Comparison of ENCODE assay signal across 12 cellular contexts in the genomic region with DNA sequence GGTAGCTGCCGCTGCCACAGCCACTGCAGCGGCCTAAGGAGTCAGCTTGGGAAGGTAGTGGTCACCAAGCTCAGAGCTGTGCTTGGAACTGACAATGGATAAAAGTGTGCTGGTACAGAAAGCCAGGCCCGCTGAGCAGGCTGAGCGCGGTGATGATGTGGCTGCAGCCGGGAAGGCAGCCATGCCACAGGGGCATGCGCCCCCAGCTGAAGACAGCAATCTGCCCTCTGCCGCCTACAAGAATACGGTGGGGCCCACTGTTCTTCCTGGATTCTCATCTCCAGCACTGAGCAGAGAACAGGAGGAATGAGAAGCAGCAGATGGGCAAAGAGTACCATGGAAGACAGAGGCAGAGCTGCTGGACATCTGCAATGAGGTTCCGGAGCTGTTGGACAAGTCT. TPM values are rescaled to one million over a fixed set of nuclear protein-coding genes. Genes with fewer than 3 reads are reported as not detected.
A peak's percentile ranks its signal among the peaks of the same experiment; 100 is the strongest.
DNase-seq lines count a peak whose midpoint lies in the region; ATAC-seq and TF ChIP-seq lines count a peak whose summit lies in the region.
"Had no signal": no experiment of that assay in that cellular context is flagged by ENCODE, and none has a peak within 500 bp of the region (broad histone marks: within the 10 kb centered on the region; RNA-seq: fewer than 3 reads in every experiment).

No MANE protein-coding gene starts in this region.

- H3K27ac Mint-ChIP-seq in endothelial cell (ENCODE audit: unreplicated experiment), result no peak overlapping the region

- no peak overlapping the region for H3K4me3 Mint-ChIP-seq in endothelial cell (ENCODE audit: unreplicated experiment)

- TF ChIP-seq EP300 in esophagus muscularis mucosa (IDR thresholded peaks at IDR 0.05), result no peak

- TF ChIP-seq POLR2A in esophagus muscularis mucosa (IDR thresholded peaks at IDR 0.05; ENCODE audit: low read depth), result no peak

- no peaks in the 10 kb centered on the region for H4K20me1 ChIP-seq in DND-41 (ENCODE audit: insufficient read depth, low read length)

- H3K9me3 ChIP-seq in DND-41 (ENCODE audit: insufficient read depth, low read length, severe bottlenecking) (no peaks in the 10 kb centered on the region), RWPE2 (ENCODE audit: severe bottlenecking) (no peaks in the 10 kb centered on the region), esophagus muscularis mucosa (no peaks in the 10 kb centered on the region)
- H3K9me3 ChIP-seq: BE2C had no signal

- no peak overlapping the region; a peak in 1 of 4 replicates for H3K4me3 ChIP-seq in DND-41 (ENCODE audit: low read depth in 1 of 2, low read length in 2 of 2)
- H3K4me3 ChIP-seq in RWPE2 (ENCODE audit: severe bottlenecking), result no peak overlapping the region
- no peak overlapping the region for H3K4me3 ChIP-seq in esophagus muscularis mucosa

- ATAC-seq in DND-41 (ENCODE audit: insufficient read depth, low read depth) (peak; percentile 54), RWPE2 (ENCODE audit: low read depth) (no peak)
- ATAC-seq: SK-N-SH treated with all-trans-retinoic acid at 6 μM for 48 hours had no signal

- no peaks in the 10 kb centered on the region for H3K9me3 Mint-ChIP-seq in endothelial cell (ENCODE audit: unreplicated experiment)

- H3K27ac ChIP-seq in DND-41 (ENCODE audit: low read length) (peak overlapping the region; percentile 72), RWPE2 (ENCODE audit: poor library complexity, severe bottlenecking) (no peak overlapping the region), esophagus muscularis mucosa (replicated peaks in 1 of 4) (no peak overlapping the region), substantia nigra (ENCODE audit: low read depth, low read length, poor library complexity, severe bottlenecking) (peak overlapping the region; percentile 66)

- no peaks in the 10 kb centered on the region for H3K27me3 Mint-ChIP-seq in endothelial cell (ENCODE audit: unreplicated experiment)

- peak overlapping the region; percentile 54 for H3K4me2 ChIP-seq in DND-41 (ENCODE audit: insufficient read depth, low read length)

- no peak for TF ChIP-seq CTCF in DND-41 (IDR thresholded peaks at IDR 0.05; ENCODE audit: borderline replicate concordance, extremely low read depth, low read length, poor library complexity, severe bottlenecking)
- TF ChIP-seq CTCF in RWPE2 (IDR thresholded peaks at IDR 0.05; ENCODE audit: poor library complexity, severe bottlenecking), result peak; percentile 23
- TF ChIP-seq CTCF in esophagus muscularis mucosa (IDR thresholded peaks at IDR 0.05), result no peak
- no peak for TF ChIP-seq CTCF in endothelial cell (IDR thresholded peaks at IDR 0.05; ENCODE audit: unreplicated experiment)

- intact Hi-C loops in esophagus muscularis mucosa (cut with DNase I), result no loop called here

- 85% methylated on average over 7 of the region's 10 CpGs for WGBS in esophagus muscularis mucosa

- H3K79me2 ChIP-seq in DND-41 (ENCODE audit: insufficient read depth, low read length), result no peaks in the 10 kb centered on the region

- no peak for DNase-seq in DND-41
- no peak for DNase-seq in RWPE2 (ENCODE audit: low spot score)
- peak; percentile 86 for DNase-seq in esophagus muscularis mucosa (ENCODE audit: extremely low spot score)
- DNase-seq in substantia nigra (lab: John Stamatoyannopoulos, UW), result peak in 1 of 49 donors; percentile 35
- no peak for DNase-seq in kidney tubule cell (ENCODE audit: low spot score)
- DNase-seq in T-helper 1 cell, result no peak
- DNase-seq in endothelial cell (ENCODE audit: low spot score), result no peak
- DNase-seq: DMS 273 treated with DMSO at 0.1 percent for 48 hours, NCI-H1048, NCI-H2081 treated with DMSO at 0.1 percent for 48 hours had no signal

- H3K36me3 Mint-ChIP-seq in endothelial cell (ENCODE audit: low read depth, unreplicated experiment), result no peaks in the 10 kb centered on the region

- H3K27me3 ChIP-seq in DND-41 (ENCODE audit: insufficient read depth, low read length, poor library complexity) (no peaks in the 10 kb centered on the region), RWPE2 (ENCODE audit: insufficient read depth, poor library complexity, severe bottlenecking) (no peaks in the 10 kb centered on the region), esophagus muscularis mucosa (peaks cover 0 to 16% (median 0%) of the 10 kb centered on the region in 4 donors)
- H3K27me3 ChIP-seq: BE2C had no signal

- H2AFZ ChIP-seq in DND-41 (ENCODE audit: low read depth, low read length), result peak overlapping the region; percentile 75

- H3K36me3 ChIP-seq in DND-41 (ENCODE audit: insufficient read depth, low read length), result no peaks in the 10 kb centered on the region
- H3K36me3 ChIP-seq in RWPE2 (ENCODE audit: low read depth), result no peaks in the 10 kb centered on the region
- no peaks in the 10 kb centered on the region for H3K36me3 ChIP-seq in esophagus muscularis mucosa
- H3K36me3 ChIP-seq: BE2C had no signal

- H3K9ac ChIP-seq in DND-41 (ENCODE audit: low read depth, low read length), result peak overlapping the region; percentile 10

- peaks cover 27% of the 10 kb centered on the region for H3K4me1 ChIP-seq in DND-41 (ENCODE audit: insufficient read depth, low read length)
- no peaks in the 10 kb centered on the region for H3K4me1 ChIP-seq in RWPE2 (ENCODE audit: insufficient read depth, poor library complexity, severe bottlenecking)
- H3K4me1 ChIP-seq in esophagus muscularis mucosa, result no peaks in the 10 kb centered on the region
- H3K4me1 ChIP-seq: BE2C had no signal

- H3K4me1 Mint-ChIP-seq in endothelial cell (ENCODE audit: unreplicated experiment), result no peaks in the 10 kb centered on the region

RNA-seq across cellular contexts. Expression of a gene that starts 22.6 kb away (rescaled TPM):
- total RNA-seq in esophagus muscularis mucosa (under 1 TPM in 3 of 4 donors, not detected in 1; 0.11 to 0.58 (median 0.17) TPM), endothelial cell (ENCODE audit: unreplicated experiment) (0.10 TPM)

Comparison
In these comparisons a context has a peak if more than half of its experiments do, and no peak if none do; other contexts are left out.
1. H3K27ac ChIP-seq: peak in DND-41 (single experiment) and substantia nigra (single experiment); none in RWPE2 (single experiment) and esophagus muscularis mucosa (0 of 4).